In the genomic region with DNA sequence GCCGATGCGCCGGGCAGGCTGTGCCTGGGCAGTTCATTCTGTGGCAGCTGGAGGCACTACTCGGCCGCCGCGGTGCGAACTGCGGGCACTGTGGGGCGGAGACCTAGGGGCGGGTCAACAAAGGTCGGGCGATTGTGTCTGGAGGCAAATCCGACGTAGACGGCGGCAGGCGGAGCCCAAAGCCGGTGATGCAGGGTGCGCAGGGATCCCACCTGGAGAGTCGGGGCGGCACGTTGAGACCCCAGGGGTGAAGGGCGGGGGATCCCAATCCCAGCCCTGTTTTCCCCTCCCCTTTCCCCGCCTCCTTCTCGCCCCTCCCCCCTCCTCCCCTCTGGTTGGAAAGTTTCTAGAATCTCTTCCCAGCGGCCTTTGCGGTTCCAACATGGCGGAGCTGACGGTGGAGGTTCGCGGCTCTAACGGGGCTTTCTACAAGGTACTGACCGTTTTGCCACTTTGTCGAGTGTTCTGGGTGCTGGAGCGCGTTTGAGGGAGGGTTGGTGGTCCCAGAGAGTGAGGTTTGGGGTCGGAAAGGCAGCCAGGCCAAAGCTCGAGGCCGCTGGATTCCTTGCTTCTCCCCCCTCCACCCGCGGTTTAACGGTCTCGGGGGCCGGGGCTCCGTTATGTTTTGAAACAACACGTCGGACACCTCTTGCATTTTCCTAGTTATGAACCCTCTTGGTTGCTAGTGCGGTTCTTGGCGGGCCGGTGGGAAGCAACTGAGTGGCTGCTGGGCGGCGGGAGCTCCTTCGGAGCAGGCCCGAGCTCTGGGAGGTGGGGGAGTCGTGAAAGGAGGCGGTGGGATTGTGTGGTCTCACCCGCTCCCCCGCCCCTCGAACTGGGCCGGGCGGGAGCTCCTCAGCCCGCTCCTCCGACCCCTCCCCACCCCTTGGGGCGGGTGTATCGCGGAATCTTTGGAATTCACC, we compare ENCODE assay signal across 8 cellular contexts. TPM values are rescaled to one million over a fixed set of nuclear protein-coding genes. Genes with fewer than 3 reads are reported as not detected.
DNase-seq lines count a peak whose midpoint lies in the region; ATAC-seq and TF ChIP-seq lines count a peak whose summit lies in the region.

FXR1 (plus strand) TSS at position 367 of the 923 bp plus-strand sequence; CDS start at position 383, 16 bp downstream.

- H3K9ac ChIP-seq in adipocyte (ENCODE audit: low read length): peak within 1 kb of the TSS; percentile 97

- H3K36me3 ChIP-seq in adipocyte (ENCODE audit: control insufficient read depth, insufficient read depth, low read length, severe bottlenecking) (peaks cover 7% of the 10 kb centered on the region), heart left ventricle (peaks cover 0 to 22% (median 2%) of the 10 kb centered on the region in 9 donors), upper lobe of right lung (no peaks in the 10 kb centered on the region)

- intact Hi-C loops in heart left ventricle (cut with DNase I): loop anchor here in 7 of 10 donors (2.0 to 10.0 kb wide), 7 partner anchors 40 to 105 kb away; partner anchors contain the start of gene DNAJC19 (in 5 of the 7)
- intact Hi-C loops in posterior vena cava (cut with DNase I): no loop called here
- intact Hi-C loops in upper lobe of right lung (cut with DNase I): no loop called here

- peak within 1 kb of the TSS; percentile 81 to 97 (median 93) for H3K27ac ChIP-seq in heart left ventricle
- peak within 1 kb of the TSS; percentile 94 for H3K27ac ChIP-seq in upper lobe of right lung

- peak; percentile 99 for ATAC-seq in HG02798 (IDR thresholded peaks at IDR 0.05; ENCODE audit: poor library complexity, unreplicated experiment)
- peak; percentile 98 to 100 (median 99) for ATAC-seq in heart left ventricle
- ATAC-seq in upper lobe of right lung: peak; percentile 99

- H3K4me1 ChIP-seq in adipocyte (ENCODE audit: control insufficient read depth, insufficient read depth, low read length): peaks cover 26% of the 10 kb centered on the region
- peaks cover 0 to 50% (median 27%) of the 10 kb centered on the region in 12 donors for H3K4me1 ChIP-seq in heart left ventricle
- H3K4me1 ChIP-seq in upper lobe of right lung: peaks cover 28% of the 10 kb centered on the region

- H3K27me3 ChIP-seq in adipocyte (replicated peaks; ENCODE audit: control insufficient read depth, insufficient read depth, low read length) (no peaks in the 10 kb centered on the region), heart left ventricle (no peaks in the 10 kb centered on the region), upper lobe of right lung (no peaks in the 10 kb centered on the region)

- TF ChIP-seq CTCF in GM12875 (IDR thresholded peaks at IDR 0.05; ENCODE audit: borderline replicate concordance, insufficient read depth, low read depth, low read length) (peak; percentile 81), heart left ventricle (IDR thresholded peaks at IDR 0.05) (peak; percentile 45 to 92 (median 80)), upper lobe of right lung (IDR thresholded peaks at IDR 0.05) (peak; percentile 81)

- peak in 1 of 2 donors; percentile 65 for TF ChIP-seq POLR2A in heart left ventricle (IDR thresholded peaks at IDR 0.05)

- 0 to 1% (median 0%) methylated on average over 52 to 67 of the region's 67 CpGs for WGBS in heart left ventricle, 4 donors

- H3K4me3 ChIP-seq in GM12875 (ENCODE audit: low read depth, low read length): peak within 1 kb of the TSS; percentile 98
- H3K4me3 ChIP-seq in adipocyte (ENCODE audit: low read length): peak within 1 kb of the TSS; percentile 96
- peak within 1 kb of the TSS; percentile 66 to 97 (median 92) for H3K4me3 ChIP-seq in heart left ventricle
- peak within 1 kb of the TSS; percentile 99 for H3K4me3 ChIP-seq in upper lobe of right lung

- H3K9me3 ChIP-seq in adipocyte (ENCODE audit: control insufficient read depth, low read length) (no peaks in the 10 kb centered on the region), heart left ventricle (no peaks in the 10 kb centered on the region), upper lobe of right lung (no peaks in the 10 kb centered on the region)

- DNase-seq in NCI-H1417 treated with DMSO at 0.1 percent for 48 hours (lab: John Stamatoyannopoulos, UW) (peak; percentile 67), SW480 (ENCODE audit: low spot score) (peak; percentile 96), adipocyte (ENCODE audit: low read depth) (peak; percentile 95), heart left ventricle (peak; percentile 88 to 94 (median 91)), posterior vena cava (ENCODE audit: low spot score) (peak; percentile 96), upper lobe of right lung (peak; percentile 96)

RNA-seq across cellular contexts. Expression of gene FXR1, which starts in this region (rescaled TPM):
- total RNA-seq in heart left ventricle (100 to 1,000 TPM; 184 to 298 (median 255) TPM), posterior vena cava (10 to 100 TPM; 87.7 to 96.8 TPM), upper lobe of right lung (97.3 TPM)
- polyA plus RNA-seq in heart left ventricle: 100 to 1,000 TPM; 113 to 208 TPM

Comparison
In these comparisons a context has a peak if more than half of its experiments do, and no peak if none do; other contexts are left out.
1. Peak in every context shown above with its lines: DNase-seq, ATAC-seq, H3K4me3 ChIP-seq and H3K27ac ChIP-seq.
2. intact Hi-C loops: an anchor here in heart left ventricle (2.0 to 10.0 kb wide); none called in posterior vena cava and upper lobe of right lung.